8 cellular contexts compared by ENCODE assay signal in the genomic region with DNA sequence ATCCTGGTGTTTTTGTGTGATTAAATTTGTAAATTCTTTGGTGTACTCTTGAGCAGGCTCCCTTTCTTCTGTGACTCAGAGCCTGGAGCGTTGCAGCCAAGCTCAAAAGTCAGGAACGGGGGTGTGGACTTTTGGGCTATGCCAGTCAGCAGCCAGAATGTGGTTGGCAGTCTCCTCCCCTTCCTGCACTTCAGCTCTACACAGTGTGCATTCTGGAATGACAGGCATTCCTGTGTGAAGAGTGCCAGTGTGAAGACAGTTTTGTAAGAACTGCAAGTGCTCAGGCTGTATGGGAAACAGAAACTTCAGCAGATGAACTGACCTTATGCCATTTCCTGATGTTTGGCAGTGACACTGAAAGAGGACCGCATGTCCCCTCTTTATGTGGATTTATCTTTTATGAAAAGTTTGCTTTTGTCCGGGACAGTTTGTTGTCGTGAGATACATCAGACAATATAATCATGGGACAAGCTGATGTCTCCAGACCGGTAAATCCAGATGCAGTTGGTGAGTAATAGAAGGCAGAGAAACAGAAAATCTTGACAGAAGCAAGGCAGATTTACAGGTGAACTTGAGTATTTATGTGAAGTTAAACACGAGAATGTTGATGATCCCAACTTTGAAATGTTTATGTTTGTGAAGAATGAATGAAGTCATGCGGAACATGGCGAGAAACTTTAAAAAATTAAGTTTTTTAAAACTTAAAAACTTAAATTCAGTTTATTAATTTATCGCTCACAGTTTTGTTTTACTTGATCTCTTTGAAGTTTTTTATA.
DNase-seq lines count a peak whose midpoint lies in the region; ATAC-seq and TF ChIP-seq lines count a peak whose summit lies in the region.

No MANE protein-coding gene starts in this region.

- H3K9me3 Mint-ChIP-seq in mesothelial cell of epicardium: no peaks in the 10 kb centered on the region

- H3K27ac ChIP-seq in SJCRH30 (peak overlapping the region; percentile 68), transverse colon (peak overlapping the region; percentile 74 to 83 (median 80)), Karpas-422 (ENCODE audit: low read length) (no peak overlapping the region)

- peaks cover 20% of the 10 kb centered on the region for H3K4me1 Mint-ChIP-seq in mesothelial cell of epicardium

- H3K4me3 Mint-ChIP-seq in mesothelial cell of epicardium: peak overlapping the region; percentile 7

- no peaks in the 10 kb centered on the region for H3K36me3 Mint-ChIP-seq in mesothelial cell of epicardium

- no peaks in the 10 kb centered on the region for H3K27me3 Mint-ChIP-seq in mesothelial cell of epicardium (ENCODE audit: low read depth)

- no peaks in the 10 kb centered on the region for H3K9me2 ChIP-seq in Karpas-422 (replicated peaks; ENCODE audit: insufficient read depth, low read length)

- H3K27me3 ChIP-seq in SJCRH30 (no peaks in the 10 kb centered on the region), transverse colon (no peaks in the 10 kb centered on the region), Karpas-422 (ENCODE audit: low read length) (no peaks in the 10 kb centered on the region)

- H3K36me3 ChIP-seq in SJCRH30: no peaks in the 10 kb centered on the region
- H3K36me3 ChIP-seq in transverse colon: no peaks in the 10 kb centered on the region
- no peaks in the 10 kb centered on the region for H3K36me3 ChIP-seq in Karpas-422 (ENCODE audit: insufficient read depth, low read length)

- no peak for TF ChIP-seq EP300 in transverse colon (IDR thresholded peaks at IDR 0.05; ENCODE audit: low read depth)

- TF ChIP-seq CTCF in epithelial cell of esophagus (IDR thresholded peaks at IDR 0.05; ENCODE audit: insufficient read depth, low read depth, low read length, missing control alignments): no peak
- no peak for TF ChIP-seq CTCF in mesothelial cell of epicardium (IDR thresholded peaks at IDR 0.05; ENCODE audit: unreplicated experiment)
- no peak for TF ChIP-seq CTCF in transverse colon (IDR thresholded peaks at IDR 0.05)

- WGBS in transverse colon (ENCODE audit: low coverage in 1 of 2), 2 donors: 30 to 33% methylated on average over 8 to 10 of the region's 10 CpGs

- H3K4me3 ChIP-seq in SJCRH30: peak overlapping the region; percentile 20
- peak overlapping the region; percentile 36 for H3K4me3 ChIP-seq in epithelial cell of esophagus (ENCODE audit: low read length)
- peak overlapping the region in 1 of 4 donors; percentile 12 for H3K4me3 ChIP-seq in transverse colon
- H3K4me3 ChIP-seq in Karpas-422 (ENCODE audit: low read length): no peak overlapping the region

- H3K4me1 ChIP-seq in SJCRH30 (peaks cover 22% of the 10 kb centered on the region), transverse colon (peaks cover 12 to 30% (median 18%) of the 10 kb centered on the region in 4 donors), Karpas-422 (ENCODE audit: low read length) (peaks cover 5% of the 10 kb centered on the region; the same call in 1 of the 2 replicates)

- no peak overlapping the region for H3K4me2 ChIP-seq in Karpas-422 (ENCODE audit: low read depth, low read length, poor library complexity, severe bottlenecking)

- peak overlapping the region; percentile 80 for H3K27ac Mint-ChIP-seq in mesothelial cell of epicardium

- intact Hi-C loops in transverse colon (cut with DNase I; ENCODE audit: low total_unique reads): no loop called here

- TF ChIP-seq POLR2A in transverse colon (IDR thresholded peaks at IDR 0.05): peak; percentile 32

- peak; percentile 51 for ATAC-seq in HG02642 (IDR thresholded peaks at IDR 0.05; ENCODE audit: poor library complexity, unreplicated experiment)
- no peak for ATAC-seq in GM21723 (IDR thresholded peaks at IDR 0.05; ENCODE audit: unreplicated experiment)

- in situ Hi-C loops in transverse colon (cut with MboI; ENCODE audit: low pct_ligation_motif_present in 1 of 4, low pct_unique_long_range_greater_than_20kb in 1 of 4, low sequenced_read_pairs in 3 of 4): no loop called here

- H3K9ac ChIP-seq in Karpas-422 (ENCODE audit: low read length): no peak overlapping the region

- H3K9me3 ChIP-seq in SJCRH30 (replicated peaks): no peaks in the 10 kb centered on the region
- no peaks in the 10 kb centered on the region for H3K9me3 ChIP-seq in transverse colon
- H3K9me3 ChIP-seq in Karpas-422 (ENCODE audit: low read length): no peaks in the 10 kb centered on the region

- no peaks in the 10 kb centered on the region for H4K20me1 ChIP-seq in Karpas-422 (ENCODE audit: insufficient read depth, low read depth, low read length)

- H2AFZ ChIP-seq in Karpas-422 (ENCODE audit: low read length): no peak overlapping the region

- peaks cover 49% of the 10 kb centered on the region for H3K79me2 ChIP-seq in Karpas-422 (ENCODE audit: low read length)

- DNase-seq in DMS53 (lab: John Stamatoyannopoulos, UW): peak; percentile 90
- DNase-seq in SJCRH30: peak; percentile 91
- peak; percentile 98 for DNase-seq in epithelial cell of esophagus (ENCODE audit: low read depth)
- DNase-seq in mesothelial cell of epicardium (ENCODE audit: low spot score in 2 of 2, unreplicated experiment in 2 of 2): peak in 1 of 2 experiments; percentile 40
- DNase-seq in transverse colon: peak; percentile 73
- no peak for DNase-seq in Karpas-422
